Comparison of ENCODE assay signal across 14 cellular contexts in genomic region chr11:96101146-96101545, GRCh38.
A peak's percentile ranks its signal among the peaks of the same experiment; 100 is the strongest.
DNase-seq lines count a peak whose midpoint lies in the region; ATAC-seq and TF ChIP-seq lines count a peak whose summit lies in the region.
"Had no signal": no experiment of that assay in that cellular context is flagged by ENCODE, and none has a peak within 500 bp of the region (broad histone marks: within the 10 kb centered on the region; RNA-seq: fewer than 3 reads in every experiment).

No MANE protein-coding gene starts in this region.

- H3K27me3 ChIP-seq in body of pancreas (no peaks in the 10 kb centered on the region), mesenchymal stem cell (ENCODE audit: control insufficient read depth in 1 of 2, insufficient read depth in 1 of 2, low read length in 2 of 2) (no peaks in the 10 kb centered on the region)
- H3K27me3 ChIP-seq: BLaER1 had no signal

- H3K36me3 Mint-ChIP-seq in HFFc6 (ENCODE audit: low read depth): peaks cover 15% of the 10 kb centered on the region
- H3K36me3 Mint-ChIP-seq in progenitor cell of endocrine pancreas (ENCODE audit: insufficient read depth): peaks cover 5% of the 10 kb centered on the region
- peaks cover 24% of the 10 kb centered on the region for H3K36me3 Mint-ChIP-seq in activated CD4-positive, alpha-beta T cell treated with anti-CD3 and anti-CD28 coated beads for 36 hours (ENCODE audit: low read depth)

- peak overlapping the region; percentile 86 for H2AK5ac ChIP-seq in mesenchymal stem cell (ENCODE audit: low read length, severe bottlenecking)

- WGBS in body of pancreas, 2 donors: 30 to 44% methylated on average over 4 of the region's 4 CpGs
- WGBS in mesenchymal stem cell: 91% methylated on average over 2 of the region's 4 CpGs

- H3K9ac ChIP-seq in mesenchymal stem cell (ENCODE audit: low read length): no peak overlapping the region
- H3K9ac ChIP-seq: BLaER1, SK-N-SH had no signal

- H3K79me1 ChIP-seq in mesenchymal stem cell (replicated peaks; ENCODE audit: low read length, poor library complexity, severe bottlenecking): peaks cover 18% of the 10 kb centered on the region

- H3K4me3 Mint-ChIP-seq in HFFc6 (no peak overlapping the region), progenitor cell of endocrine pancreas (ENCODE audit: low read depth) (no peak overlapping the region)
- H3K4me3 Mint-ChIP-seq in activated CD4-positive, alpha-beta T cell treated with anti-CD3 and anti-CD28 coated beads for 36 hours: no peak overlapping the region
- H3K4me3 Mint-ChIP-seq: GM23338 had no signal

- peak overlapping the region in 3 of 4 donors; percentile 76 to 78 (median 77) for H3K27ac ChIP-seq in body of pancreas
- peak overlapping the region; percentile 93 for H3K27ac ChIP-seq in mesenchymal stem cell (ENCODE audit: low read length, poor library complexity, severe bottlenecking)
- H3K27ac ChIP-seq: BLaER1 had no signal

- no peak overlapping the region for H4K8ac ChIP-seq in mesenchymal stem cell (ENCODE audit: low read length)

- DNase-seq in HFFc6 (no peak), body of pancreas (no peak), mesenchymal stem cell (no peak), progenitor cell of endocrine pancreas (ENCODE audit: low spot score, unreplicated experiment) (no peak), NCI-H1436 treated with DMSO at 0.1 percent for 48 hours (lab: John Stamatoyannopoulos, UW) (no peak), NAMALWA (ENCODE audit: low spot score) (no peak)
- DNase-seq in activated CD4-positive, alpha-beta T cell treated with anti-CD3 and anti-CD28 coated beads for 36 hours: no peak
- DNase-seq: NCI-H1092, NCI-H1694, NCI-H446, SK-N-SH had no signal

- H2BK5ac ChIP-seq in mesenchymal stem cell (ENCODE audit: low read depth, low read length, poor library complexity, severe bottlenecking): peak overlapping the region; percentile 88

- no peaks in the 10 kb centered on the region for H3K27me3 Mint-ChIP-seq in HFFc6 (ENCODE audit: insufficient read depth)
- no peaks in the 10 kb centered on the region for H3K27me3 Mint-ChIP-seq in progenitor cell of endocrine pancreas
- H3K27me3 Mint-ChIP-seq in activated CD4-positive, alpha-beta T cell treated with anti-CD3 and anti-CD28 coated beads for 36 hours: no peaks in the 10 kb centered on the region

- no peak overlapping the region for H2BK12ac ChIP-seq in mesenchymal stem cell (ENCODE audit: low read length in 2 of 2)

- H3K4me1 ChIP-seq in body of pancreas (peaks cover 26% of the 10 kb centered on the region), mesenchymal stem cell (ENCODE audit: control insufficient read depth, insufficient read depth, low read depth, low read length) (peaks cover 8% of the 10 kb centered on the region)
- H3K4me1 ChIP-seq: BLaER1 had no signal

- no peak overlapping the region for H3K4me2 ChIP-seq in mesenchymal stem cell (ENCODE audit: low read length, poor library complexity, severe bottlenecking)
- H3K4me2 ChIP-seq: BLaER1, GM23338, SK-N-SH had no signal

- H3K9me3 ChIP-seq in body of pancreas (no peaks in the 10 kb centered on the region), mesenchymal stem cell (ENCODE audit: control insufficient read depth, low read length) (no peaks in the 10 kb centered on the region)
- H3K9me3 ChIP-seq: BLaER1, SK-N-SH had no signal

- no peak overlapping the region for H2BK15ac ChIP-seq in mesenchymal stem cell (ENCODE audit: low read depth, poor library complexity, severe bottlenecking)

- H3K36me3 ChIP-seq in body of pancreas (replicated peaks in 1 of 2; ENCODE audit: insufficient read depth in 1 of 2, low read depth in 2 of 2) (no peaks in the 10 kb centered on the region), mesenchymal stem cell (ENCODE audit: control insufficient read depth in 1 of 2, insufficient read depth in 2 of 2, low read depth in 1 of 2, low read length in 2 of 2) (no peaks in the 10 kb centered on the region)
- H3K36me3 ChIP-seq: BLaER1 had no signal

- CTCF ChIA-PET in activated CD4-positive, alpha-beta T cell treated with anti-CD3 and anti-CD28 coated beads for 36 hours (lab: Charles Lee): interaction anchor here (1.2 to 3.1 kb wide), 2 partner anchors 10 to 12 kb away, joined by 5 to 11 read pairs; no protein-coding TSS in a partner anchor

- H2AFZ ChIP-seq in mesenchymal stem cell (ENCODE audit: low read depth, low read length): no peak overlapping the region
- H2AFZ ChIP-seq: GM23338 had no signal

- TF ChIP-seq POLR2A in body of pancreas (IDR thresholded peaks at IDR 0.05): no peak

- ATAC-seq in body of pancreas (no peak), HG02763 (IDR thresholded peaks at IDR 0.05; ENCODE audit: unreplicated experiment) (no peak)
- ATAC-seq in activated CD4-positive, alpha-beta T cell treated with anti-CD3 and anti-CD28 coated beads for 36 hours: no peak
- ATAC-seq: GM23338 had no signal

- H3K23ac ChIP-seq in mesenchymal stem cell (ENCODE audit: low read length in 2 of 2): no peak overlapping the region

- H3K27ac Mint-ChIP-seq in HFFc6 (peak overlapping the region; percentile 84), progenitor cell of endocrine pancreas (peak overlapping the region; percentile 84)
- no peak overlapping the region for H3K27ac Mint-ChIP-seq in activated CD4-positive, alpha-beta T cell treated with anti-CD3 and anti-CD28 coated beads for 36 hours
- H3K27ac Mint-ChIP-seq: GM23338 had no signal

- peak overlapping the region in 1 of 2 experiments; percentile 21 for H3K18ac ChIP-seq in mesenchymal stem cell (ENCODE audit: low read depth in 1 of 2, low read length in 2 of 2)

- TF ChIP-seq CTCF in HFFc6 (IDR thresholded peaks at IDR 0.05) (no peak), body of pancreas (IDR thresholded peaks at IDR 0.05) (no peak), progenitor cell of endocrine pancreas (IDR thresholded peaks at IDR 0.05; ENCODE audit: unreplicated experiment) (no peak)

- no peak overlapping the region for H4K91ac ChIP-seq in mesenchymal stem cell (ENCODE audit: low read length)

- no peak overlapping the region for H3K4me3 ChIP-seq in body of pancreas
- H3K4me3 ChIP-seq in mesenchymal stem cell (ENCODE audit: insufficient read depth in 1 of 2, low read depth in 1 of 2, low read length in 2 of 2): no peak overlapping the region
- H3K4me3 ChIP-seq: BLaER1, GM23338 had no signal

- H3K4ac ChIP-seq in mesenchymal stem cell (ENCODE audit: low read depth in 1 of 2, low read length in 2 of 2): no peak overlapping the region

- H3K14ac ChIP-seq in mesenchymal stem cell (ENCODE audit: low read length in 2 of 2): no peak overlapping the region

- POLR2A ChIA-PET in activated CD4-positive, alpha-beta T cell treated with anti-CD3 and anti-CD28 coated beads for 36 hours (lab: Charles Lee): interaction anchor here (0.6 kb wide), 1 partner anchor 87 kb away, joined by 4 read pairs; no protein-coding TSS in a partner anchor

- H3K4me1 Mint-ChIP-seq in HFFc6 (ENCODE audit: low read depth): peaks cover 96% of the 10 kb centered on the region
- H3K4me1 Mint-ChIP-seq in progenitor cell of endocrine pancreas (ENCODE audit: low read depth): peaks cover 59% of the 10 kb centered on the region
- peaks cover 51% of the 10 kb centered on the region for H3K4me1 Mint-ChIP-seq in activated CD4-positive, alpha-beta T cell treated with anti-CD3 and anti-CD28 coated beads for 36 hours

- peak overlapping the region; percentile 15 for H2BK120ac ChIP-seq in mesenchymal stem cell (ENCODE audit: low read depth, low read length)

- intact Hi-C loops in body of pancreas (cut with DNase I): no loop called here
- intact Hi-C loops in activated CD4-positive, alpha-beta T cell treated with anti-CD3 and anti-CD28 coated beads for 36 hours (cut with DNase I, micrococcal nuclease): no loop called here

- H3K9me3 Mint-ChIP-seq in HFFc6 (no peaks in the 10 kb centered on the region), progenitor cell of endocrine pancreas (ENCODE audit: low read depth) (peaks cover 3% of the 10 kb centered on the region)
- no peaks in the 10 kb centered on the region for H3K9me3 Mint-ChIP-seq in activated CD4-positive, alpha-beta T cell treated with anti-CD3 and anti-CD28 coated beads for 36 hours (ENCODE audit: low read depth)
- H3K9me3 Mint-ChIP-seq: GM23338 had no signal
